23 cellular contexts compared by ENCODE assay signal in genomic region chr4:138866314-138866713, GRCh38.
"Had no signal": no experiment of that assay in that cellular context is flagged by ENCODE, and none has a peak within 500 bp of the region (broad histone marks: within the 10 kb centered on the region; RNA-seq: fewer than 3 reads in every experiment).

No MANE protein-coding gene starts in this region.

- H3K4me3 ChIP-seq: breast epithelium, ovary, prostate gland, suprapubic skin, tibial artery, upper lobe of right lung had no signal

- H3K27me3 ChIP-seq: breast epithelium, ovary, suprapubic skin, tibial artery, upper lobe of right lung had no signal

- H3K9me3 ChIP-seq: breast epithelium, ovary, prostate gland, suprapubic skin, tibial artery, upper lobe of right lung had no signal

- H3K36me3 ChIP-seq: breast epithelium, ovary, prostate gland, suprapubic skin, tibial artery, upper lobe of right lung had no signal

- H3K4me1 ChIP-seq: breast epithelium, prostate gland, tibial artery had no signal

- ATAC-seq: activated naive CD4-positive, alpha-beta T cell treated with anti-CD3 and anti-CD28 coated beads, Interleukin-2, amount 50 U/mL, for 72 hours; activated T-cell treated with anti-CD3 and anti-CD28 coated beads, Interleukin-2, amount 50 U/mL, for 72 hours; esophagus mucosa; left colon; WTC11 had no signal

- H3K27ac ChIP-seq: ovary, prostate gland, suprapubic skin, tibial artery, upper lobe of right lung had no signal

- DNase-seq: activated CD4-positive, alpha-beta T cell treated with anti-CD3 and anti-CD28 coated beads, Interleukin-2, amount 50 U/mL, for 1 hour; activated naive CD4-positive, alpha-beta T cell; activated T-cell treated with anti-CD3 and anti-CD28 coated beads for 4 hours; activated T-cell treated with anti-CD3 and anti-CD28 coated beads, Interleukin-2, amount 50 U/mL, for 72 hours; central memory CD4-positive, alpha-beta T cell; endodermal cell; foreskin fibroblast; hippocampal formation; left colon; naive B cell; nephron progenitor cell; ovary; retina; stimulated activated naive CD4-positive, alpha-beta T cell; tibial artery; upper lobe of right lung had no signal

- FAIRE-seq: keratinocyte had no signal
